8 cellular contexts compared by ENCODE assay signal in genomic region chr13:25114220-25114619, GRCh38. TPM values are rescaled to one million over a fixed set of nuclear protein-coding genes. Genes with fewer than 3 reads are reported as not detected.
DNase-seq lines count a peak whose midpoint lies in the region; ATAC-seq, FAIRE-seq and TF ChIP-seq lines count a peak whose summit lies in the region.

No MANE protein-coding gene starts in this region.

- FAIRE-seq in G401.6 (lab: Jason Lieb, UNC) = peak; percentile 53
- FAIRE-seq in K562 (lab: Jason Lieb, UNC) = peak; percentile 88

- H3K4me3 Mint-ChIP-seq in T-helper 2 cell treated with Interferon-gamma antibody and Interleukin-4, amounts not matched to agents 5 μg/mL and 100 μg/mL, for 36 hours = no peak overlapping the region

- H3K27me3 Mint-ChIP-seq in T-helper 2 cell treated with Interferon-gamma antibody and Interleukin-4, amounts not matched to agents 5 μg/mL and 100 μg/mL, for 36 hours (ENCODE audit: low read depth) = peaks cover 21% of the 10 kb centered on the region

- H3K4me3 ChIP-seq in HEK293 (ENCODE audit: low read depth, low read length) = no peak overlapping the region
- H3K4me3 ChIP-seq in K562 = no peak overlapping the region
- H3K4me3 ChIP-seq in smooth muscle cell = no peak overlapping the region

- H2AFZ ChIP-seq in K562 (ENCODE audit: low read depth, low read length) (no peak overlapping the region), smooth muscle cell (ENCODE audit: low read depth) (no peak overlapping the region)

- 10% methylated on average over 3 of the region's 3 CpGs for WGBS in K562 (ENCODE audit: insufficient coverage, low coverage, missing lambda C conversion rate)
- WGBS in smooth muscle cell (ENCODE audit: low lambda C conversion rate) = 34% methylated on average over 3 of the region's 3 CpGs

- H4K20me1 ChIP-seq in K562 (replicated peaks; ENCODE audit: control insufficient read depth, insufficient read depth, low read length) = no peaks in the 10 kb centered on the region
- no peaks in the 10 kb centered on the region for H4K20me1 ChIP-seq in smooth muscle cell (ENCODE audit: low read depth)

- H3K27ac Mint-ChIP-seq in T-helper 2 cell treated with Interferon-gamma antibody and Interleukin-4, amounts not matched to agents 5 μg/mL and 100 μg/mL, for 36 hours = no peak overlapping the region

- H3K9me3 ChIP-seq in HEK293 (ENCODE audit: control insufficient read depth, insufficient read depth, low read depth, low read length) (no peaks in the 10 kb centered on the region), K562 (replicated peaks; ENCODE audit: control insufficient read depth, insufficient read depth, low read depth, low read length) (no peaks in the 10 kb centered on the region), smooth muscle cell (replicated peaks; ENCODE audit: low read depth) (no peaks in the 10 kb centered on the region)

- ATAC-seq in K562 = peak; percentile 96
- no peak for ATAC-seq in HG03521 (IDR thresholded peaks at IDR 0.05; ENCODE audit: unreplicated experiment)

- POLR2A ChIA-PET in HEK293 (lab: Yijun Ruan, JAX) (no interaction called here), K562 (lab: Yijun Ruan, JAX) (interaction anchor here (0.8 kb wide), 1 partner anchor 42 kb away, joined by 3 read pairs; no protein-coding TSS in a partner anchor)

- CTCF ChIA-PET in HEK293 (lab: Yijun Ruan, JAX) (interaction anchor here (0.6 to 5.6 kb wide), 18 partner anchors 8 to 939 kb away, joined by 3 to 47 read pairs (median 4); no protein-coding TSS in a partner anchor), K562 (lab: Yijun Ruan, JAX; ENCODE audit: low intra/inter-chr PET ratio) (interaction anchor here (0.6 to 2.6 kb wide), 3 partner anchors 108 to 119 kb away, joined by 3 to 20 read pairs (median 7); no protein-coding TSS in a partner anchor)

- peaks cover 2 to 10% of the 10 kb centered on the region in 2 experiments; a peak in 2 of 5 replicates for H3K27me3 ChIP-seq in K562 (ENCODE audit: control insufficient read depth in 2 of 2, insufficient read depth in 2 of 2, low read length in 2 of 2)
- no peaks in the 10 kb centered on the region for H3K27me3 ChIP-seq in smooth muscle cell (ENCODE audit: low read depth)

- H3K9me3 Mint-ChIP-seq in T-helper 2 cell treated with Interferon-gamma antibody and Interleukin-4, amounts not matched to agents 5 μg/mL and 100 μg/mL, for 36 hours = no peaks in the 10 kb centered on the region

- DNase-seq in NCI-H1930 (lab: John Stamatoyannopoulos, UW) = peak; percentile 46 to 72
- DNase-seq in T-helper 2 cell treated with Interferon-gamma antibody and Interleukin-4, amounts not matched to agents 5 μg/mL and 100 μg/mL, for 36 hours (ENCODE audit: low spot score) = peak; percentile 57
- peak; percentile 54 to 74 (median 59) for DNase-seq in K562 (ENCODE audit: extremely low read depth in 1 of 4, low spot score in 3 of 4)
- DNase-seq in hypothalamus (lab: John Stamatoyannopoulos, UW) = peak in 48 of 51 donors; percentile 10 to 88 (median 66)
- DNase-seq in smooth muscle cell (lab: John Stamatoyannopoulos, UW; ENCODE audit: unreplicated experiment) = peak; percentile 18

- H3K4me1 ChIP-seq in HEK293 (ENCODE audit: control insufficient read depth, insufficient read depth, low read length) (no peaks in the 10 kb centered on the region), K562 (replicated peaks in 1 of 2; ENCODE audit: control insufficient read depth in 2 of 2, insufficient read depth in 2 of 2, low read length in 2 of 2) (no peaks in the 10 kb centered on the region), smooth muscle cell (ENCODE audit: low read depth) (no peaks in the 10 kb centered on the region)

- in situ Hi-C loops in K562 (cut with MboI) = loop anchor here (10.0 kb wide), 1 partner anchor 109 kb away; no protein-coding TSS in a partner anchor

- peak; percentile 55 to 76 for TF ChIP-seq RAD21 in K562 (CRISPR knock-in tag; conservative IDR thresholded peaks at IDR 0.05 in 1 of 2, IDR thresholded peaks at IDR 0.05 in 1 of 2)

- peak; percentile 55; the same call in 1 of the 2 replicates for TF ChIP-seq CTCF in HEK293 (tag by site-specific recombination; IDR thresholded peaks at IDR 0.05)
- peak; percentile 83 to 89 (median 84) for TF ChIP-seq CTCF in K562 (IDR thresholded peaks at IDR 0.05 in 2 of 3, conservative IDR thresholded peaks at IDR 0.05 in 1 of 3; ENCODE audit: insufficient read depth in 2 of 3, low read depth in 1 of 3, low read length in 3 of 3)
- TF ChIP-seq CTCF in smooth muscle cell (IDR thresholded peaks at IDR 0.05; ENCODE audit: borderline replicate concordance, insufficient read depth, poor library complexity, severe bottlenecking) = peak; percentile 92

- BruUV-seq in K562 (replicated peaks; lab: Mats Ljungman, UMichigan) = no TSS peak

- no peak for TF ChIP-seq EP300 in K562 (IDR thresholded peaks at IDR 0.05; ENCODE audit: low read length)

- intact Hi-C loops in K562 (cut with micrococcal nuclease) = loop anchor here (1.0 to 10.0 kb wide), 2 partner anchors 49 to 109 kb away; no protein-coding TSS in a partner anchor

- no peaks in the 10 kb centered on the region for H3F3A ChIP-seq in smooth muscle cell (ENCODE audit: low read depth)

- H3K36me3 Mint-ChIP-seq in T-helper 2 cell treated with Interferon-gamma antibody and Interleukin-4, amounts not matched to agents 5 μg/mL and 100 μg/mL, for 36 hours (ENCODE audit: low read depth) = no peaks in the 10 kb centered on the region

- no peak for TF ChIP-seq POLR2A in K562 (conservative IDR thresholded peaks at IDR 0.05)

- H3K4me1 Mint-ChIP-seq in T-helper 2 cell treated with Interferon-gamma antibody and Interleukin-4, amounts not matched to agents 5 μg/mL and 100 μg/mL, for 36 hours (ENCODE audit: low read depth) = peaks cover 2% of the 10 kb centered on the region

- no peaks in the 10 kb centered on the region for H3K9me1 ChIP-seq in K562 (ENCODE audit: control insufficient read depth, insufficient read depth, low read length)

- H3K27ac ChIP-seq in HEK293 (ENCODE audit: extremely low read depth, low read depth, low read length) (no peak overlapping the region), K562 (ENCODE audit: extremely low read depth, low read depth, low read length) (no peak overlapping the region), smooth muscle cell (ENCODE audit: low read depth) (no peak overlapping the region)

- no peaks in the 10 kb centered on the region for H3K36me3 ChIP-seq in HEK293 (ENCODE audit: control insufficient read depth in 2 of 2, insufficient read depth in 1 of 2, low read length in 2 of 2)
- H3K36me3 ChIP-seq in K562 (ENCODE audit: control insufficient read depth, insufficient read depth, low read length) = no peaks in the 10 kb centered on the region
- no peaks in the 10 kb centered on the region for H3K36me3 ChIP-seq in smooth muscle cell (ENCODE audit: low read depth)

- H3K79me2 ChIP-seq in K562 (ENCODE audit: control insufficient read depth, insufficient read depth, low read length) = no peaks in the 10 kb centered on the region
- no peaks in the 10 kb centered on the region for H3K79me2 ChIP-seq in smooth muscle cell (ENCODE audit: low read depth)

- H3K4me2 ChIP-seq in K562 (ENCODE audit: insufficient read depth, low read length) (no peak overlapping the region), smooth muscle cell (no peak overlapping the region)

- H3K9ac ChIP-seq in K562 (ENCODE audit: insufficient read depth in 1 of 2, low read depth in 2 of 2, low read length in 2 of 2) (no peak overlapping the region), smooth muscle cell (ENCODE audit: low read depth) (no peak overlapping the region)

TF ChIP-seq in HEK293, 187 proteins besides CTCF, POLR2A, EP300 and RAD21 (continues in another document):
- TF ChIP-seq KLF1 (tag by site-specific recombination; IDR thresholded peaks at IDR 0.05) = no peak

RNA-seq across cellular contexts. Expression of gene PABPC3, which starts 18.3 kb away (rescaled TPM):
- 0.46 TPM in 1 of 2 replicates, not detected in the other for total RNA-seq in K562 (2011; cell fraction: chromatin; rRNA removed; ENCODE audit: low replicate concordance)
- not detected in 2 replicates for total RNA-seq in K562 (2011; cell fraction: nucleolus; rRNA removed)
- total RNA-seq in K562 (2011; cell fraction: nucleoplasm; rRNA removed) = 0.15 TPM in 1 of 2 replicates, not detected in the other
- total RNA-seq in K562 (2014; rRNA removed) (0.04 and 0.05 TPM in 2 replicates), K562 (2014; rRNA removed; fragmentation: Illumina TruSeq; extraction: Trizol) (0.25 and 0.26 TPM in 2 replicates), K562 (2015; rRNA removed; fragmentation: Illumina TruSeq; extraction: Trizol) (0.07 and 0.08 TPM in 2 replicates), K562 (2021) (0.18 and 0.29 TPM in 2 replicates), smooth muscle cell (0.04 TPM in 1 of 2 replicates, not detected in the other)
- polyA plus RNA-seq in K562 (2011; rRNA removed) (0.41 and 0.49 TPM in 2 replicates), K562 (2014; fragmentation: Illumina TruSeq; extraction: Trizol) (0.64 and 0.80 TPM in 2 replicates), K562 (2014; fragmentation: Nextera tagmentation; extraction: Ambion mirVana) (under 1 TPM; 0.18 to 0.32 TPM), K562 (2014; rRNA removed) (0.12 and 0.20 TPM in 2 replicates), smooth muscle cell (0.05 and 0.12 TPM in 2 replicates)
- 0.10 and 0.13 TPM in 2 replicates for polyA plus RNA-seq in K562 (2011; cell fraction: cytosol; rRNA removed)
- polyA plus RNA-seq in K562 (2011; cell fraction: nucleus; rRNA removed) = 0.03 and 0.10 TPM in 2 replicates
- polyA plus RNA-seq in K562 (2012) = 0.42 and 0.51 TPM in 2 replicates
- 0.49 and 0.63 TPM in 2 replicates for polyA minus RNA-seq in K562 (2011; rRNA and poly(A)+ RNA removed)
- polyA minus RNA-seq in K562 (2011; cell fraction: cytosol; rRNA and poly(A)+ RNA removed) = not detected in 2 replicates
- polyA minus RNA-seq in K562 (2011; cell fraction: nucleus; rRNA and poly(A)+ RNA removed) = not detected in 2 replicates

RNA-seq across cellular contexts. Expression of gene AMER2, which starts 57.9 kb away (rescaled TPM):
- not detected in 2 replicates for total RNA-seq in K562 (2011; cell fraction: chromatin; rRNA removed; ENCODE audit: low replicate concordance)
- not detected in 2 replicates for total RNA-seq in K562 (2011; cell fraction: nucleolus; rRNA removed)
- not detected in 2 replicates for total RNA-seq in K562 (2011; cell fraction: nucleoplasm; rRNA removed)
- not detected in 2 replicates for total RNA-seq in K562 (2014; rRNA removed)
- not detected in 2 replicates for total RNA-seq in K562 (2014; rRNA removed; fragmentation: Illumina TruSeq; extraction: Trizol)
- not detected in 2 replicates for total RNA-seq in K562 (2015; rRNA removed; fragmentation: Illumina TruSeq; extraction: Trizol)
- total RNA-seq in K562 (2021) = not detected in 2 replicates
- polyA plus RNA-seq in K562 (2011; rRNA removed) = not detected in 2 replicates
- polyA plus RNA-seq in K562 (2011; cell fraction: cytosol; rRNA removed) = not detected in 2 replicates
- polyA plus RNA-seq in K562 (2011; cell fraction: nucleus; rRNA removed) = not detected in 2 replicates
- not detected in 2 replicates for polyA plus RNA-seq in K562 (2012)
- polyA plus RNA-seq in K562 (2014; fragmentation: Illumina TruSeq; extraction: Trizol) = not detected in 2 replicates
- polyA plus RNA-seq in K562 (2014; fragmentation: Nextera tagmentation; extraction: Ambion mirVana) = not detected
- polyA plus RNA-seq in K562 (2014; rRNA removed) = not detected in 2 replicates
- polyA minus RNA-seq in K562 (2011; rRNA and poly(A)+ RNA removed) = not detected in 2 replicates
- polyA minus RNA-seq in K562 (2011; cell fraction: cytosol; rRNA and poly(A)+ RNA removed) = not detected in 2 replicates
- polyA minus RNA-seq in K562 (2011; cell fraction: nucleus; rRNA and poly(A)+ RNA removed) = not detected in 2 replicates
- total RNA-seq in smooth muscle cell = 0.09 and 0.36 TPM in 2 replicates
- not detected in 2 replicates for polyA plus RNA-seq in smooth muscle cell
